8 cellular contexts compared by ENCODE assay signal in the genomic region with DNA sequence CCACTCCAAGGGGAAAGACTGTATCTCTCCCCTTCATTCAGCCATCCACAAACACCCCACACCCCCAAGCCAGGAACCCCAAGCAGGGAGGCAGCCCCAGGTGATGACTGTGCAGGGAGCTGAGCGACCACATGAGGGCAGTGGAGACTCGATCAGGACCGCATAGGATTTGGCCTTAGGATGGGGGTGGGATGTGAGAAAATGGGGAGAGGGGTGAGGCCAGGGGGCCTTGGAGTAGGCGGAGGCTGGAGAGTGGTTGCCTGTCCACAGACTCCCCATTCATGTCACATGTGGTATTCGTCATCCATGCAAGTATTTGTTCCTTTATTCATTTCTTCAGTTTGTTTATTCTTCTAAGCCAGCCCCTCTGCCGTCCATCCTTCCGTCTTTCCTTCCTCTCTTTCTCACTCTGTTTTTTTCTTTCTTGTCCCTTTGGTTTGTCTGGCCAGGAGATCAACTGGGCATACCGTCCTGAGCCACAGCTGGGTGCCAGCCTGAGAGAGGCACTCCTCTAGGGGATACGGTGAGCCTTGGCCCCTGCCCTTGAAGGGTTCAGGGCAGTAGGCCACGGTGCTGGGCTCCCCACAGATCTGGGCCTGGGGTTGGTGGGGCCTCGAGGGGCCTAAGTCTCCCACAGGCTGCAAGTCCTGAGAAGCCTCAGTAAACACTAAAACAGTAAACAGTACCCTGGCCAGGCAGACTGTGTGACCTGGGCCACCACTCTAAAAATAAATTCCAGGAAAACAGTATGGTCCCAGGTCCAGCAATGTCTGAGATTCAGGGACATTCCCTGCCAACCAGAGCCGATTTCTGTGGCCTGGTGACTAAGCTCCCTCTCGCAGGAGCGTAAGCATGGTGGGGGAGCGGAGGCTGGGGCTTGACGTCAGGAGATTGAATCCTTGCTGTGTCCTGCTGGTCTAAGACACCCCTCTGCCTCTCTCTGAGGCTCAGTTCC. TPM values are rescaled to one million over a fixed set of nuclear protein-coding genes. Genes with fewer than 3 reads are reported as not detected.
A peak's percentile ranks its signal among the peaks of the same experiment; 100 is the strongest.
DNase-seq lines count a peak whose midpoint lies in the region; ATAC-seq, FAIRE-seq and TF ChIP-seq lines count a peak whose summit lies in the region.

No MANE protein-coding gene starts in this region.

- H3K27ac ChIP-seq in CD4-positive, alpha-beta T cell (ENCODE audit: low read depth, low read length): no peak overlapping the region
- peak overlapping the region; percentile 98 for H3K27ac ChIP-seq in PC-3 (ENCODE audit: low read length)
- H3K27ac ChIP-seq in left ventricle myocardium inferior (replicated peaks): peak overlapping the region; percentile 89

- peak; percentile 11 for FAIRE-seq in H54 (lab: Jason Lieb, UNC)

- H3K9ac ChIP-seq in PC-3 (ENCODE audit: low read length) (peak overlapping the region; percentile 81), adipocyte (ENCODE audit: low read length) (no peak overlapping the region)

- H3K36me3 ChIP-seq in PC-3 (ENCODE audit: low read depth, low read length) (no peaks in the 10 kb centered on the region), adipocyte (ENCODE audit: control insufficient read depth, insufficient read depth, low read length, severe bottlenecking) (no peaks in the 10 kb centered on the region), left ventricle myocardium inferior (no peaks in the 10 kb centered on the region)

- no peaks in the 10 kb centered on the region for H4K20me1 ChIP-seq in PC-3 (ENCODE audit: low read length)

- H3K9me3 ChIP-seq in CD4-positive, alpha-beta T cell (ENCODE audit: control insufficient read depth, low read length): no peaks in the 10 kb centered on the region
- no peaks in the 10 kb centered on the region for H3K9me3 ChIP-seq in PC-3 (ENCODE audit: low read length)
- H3K9me3 ChIP-seq in adipocyte (ENCODE audit: control insufficient read depth, low read length): no peaks in the 10 kb centered on the region
- no peaks in the 10 kb centered on the region for H3K9me3 ChIP-seq in left ventricle myocardium inferior (replicated peaks)

- no peaks in the 10 kb centered on the region for H3K9me2 ChIP-seq in PC-3 (replicated peaks; ENCODE audit: low read length)

- H3K36me3 Mint-ChIP-seq in CD4-positive, alpha-beta T cell (ENCODE audit: low read depth): no peaks in the 10 kb centered on the region

- H3K9me3 Mint-ChIP-seq in CD4-positive, alpha-beta T cell: no peaks in the 10 kb centered on the region

- H3K4me3 Mint-ChIP-seq in CD4-positive, alpha-beta T cell: no peak overlapping the region

- H3K79me2 ChIP-seq in PC-3 (ENCODE audit: low read length): peaks cover 27% of the 10 kb centered on the region

- peaks cover 16% of the 10 kb centered on the region for H3K4me1 Mint-ChIP-seq in CD4-positive, alpha-beta T cell (ENCODE audit: low read depth)

- H3K4me3 ChIP-seq in PC-3 (ENCODE audit: low read length): no peak overlapping the region
- H3K4me3 ChIP-seq in adipocyte (ENCODE audit: low read length): no peak overlapping the region
- H3K4me3 ChIP-seq in left ventricle myocardium inferior: no peak overlapping the region
- no peak overlapping the region for H3K4me3 ChIP-seq in retinal pigment epithelial cell (ENCODE audit: low read length)

- peak overlapping the region; percentile 41 for H3K4me2 ChIP-seq in PC-3 (ENCODE audit: low read length)

- peaks cover 8% of the 10 kb centered on the region for H3K27me3 Mint-ChIP-seq in CD4-positive, alpha-beta T cell

- TF ChIP-seq POLR2A in H54 (IDR thresholded peaks at IDR 0.05; ENCODE audit: low read depth, low read length): no peak

- H3K4me1 ChIP-seq in PC-3 (ENCODE audit: insufficient read depth, low read length) (peaks cover 37% of the 10 kb centered on the region), adipocyte (ENCODE audit: control insufficient read depth, insufficient read depth, low read length) (peaks cover 11% of the 10 kb centered on the region), left ventricle myocardium inferior (peaks cover 54% of the 10 kb centered on the region)

- peak; percentile 76 for ATAC-seq in CD4-positive, alpha-beta T cell (ENCODE audit: poor library complexity)
- ATAC-seq in PC-3: peak; percentile 18
- ATAC-seq in GM18520 (IDR thresholded peaks at IDR 0.05; ENCODE audit: unreplicated experiment): no peak
- ATAC-seq in HG03045 (IDR thresholded peaks at IDR 0.05; ENCODE audit: unreplicated experiment): no peak

- no peak overlapping the region for H3K27ac Mint-ChIP-seq in CD4-positive, alpha-beta T cell

- intact Hi-C loops in CD4-positive, alpha-beta T cell (cut with DNase I, micrococcal nuclease): loop anchor here in 1 of 2 experiments (1.0 kb wide), 1 partner anchor 17 kb away; no protein-coding TSS in a partner anchor
- intact Hi-C loops in PC-3 (cut with micrococcal nuclease) (loop anchor here (10.0 kb wide), 2 partner anchors 169 to 191 kb away; no protein-coding TSS in a partner anchor), left ventricle myocardium inferior (cut with micrococcal nuclease) (no loop called here)

- CTCF ChIA-PET in CD4-positive, alpha-beta T cell (lab: Charles Lee): interaction anchor here (1.0 kb wide), 1 partner anchor 20 kb away, joined by 3 read pairs; no protein-coding TSS in a partner anchor
- CTCF ChIA-PET in PC-3 (lab: Charles Lee): interaction anchor here (0.5 to 1.2 kb wide), 6 partner anchors 9 to 263 kb away, joined by 3 to 11 read pairs (median 4); no protein-coding TSS in a partner anchor

- no TSS peak for BruUV-seq in PC-3 (replicated peaks; lab: Mats Ljungman, UMichigan)

- no peak overlapping the region for H2AFZ ChIP-seq in PC-3 (ENCODE audit: low read length)

- peaks cover 3% of the 10 kb centered on the region for H3K27me3 ChIP-seq in CD4-positive, alpha-beta T cell (ENCODE audit: control insufficient read depth, insufficient read depth, low read length)
- no peaks in the 10 kb centered on the region for H3K27me3 ChIP-seq in PC-3 (ENCODE audit: low read length)
- H3K27me3 ChIP-seq in adipocyte (replicated peaks; ENCODE audit: control insufficient read depth, insufficient read depth, low read length): peaks cover 6% of the 10 kb centered on the region
- peaks cover 15% of the 10 kb centered on the region for H3K27me3 ChIP-seq in left ventricle myocardium inferior (ENCODE audit: low read depth)

- DNase-seq in CD4-positive, alpha-beta T cell: peak in 9 of 10 experiments; percentile 9 to 47 (median 21)
- peak; percentile 97 for DNase-seq in H54 (ENCODE audit: insufficient read length, low spot score)
- DNase-seq in PC-3: peak; percentile 72
- DNase-seq in adipocyte (ENCODE audit: low read depth): peak; percentile 76
- no peak for DNase-seq in left ventricle myocardium inferior
- peak; percentile 56 for DNase-seq in retinal pigment epithelial cell (ENCODE audit: low read depth)

- peak; percentile 48 for TF ChIP-seq CTCF in CD4-positive, alpha-beta T cell (IDR thresholded peaks at IDR 0.05)
- peak; percentile 94 for TF ChIP-seq CTCF in PC-3 (conservative IDR thresholded peaks at IDR 0.05; ENCODE audit: low read depth, low read length)
- peak; percentile 74 for TF ChIP-seq CTCF in left ventricle myocardium inferior (IDR thresholded peaks at IDR 0.05; ENCODE audit: borderline replicate concordance)
- peak; percentile 90 for TF ChIP-seq CTCF in retinal pigment epithelial cell (conservative IDR thresholded peaks at IDR 0.05; ENCODE audit: low read depth, low read length)

- H3F3A ChIP-seq in PC-3 (ENCODE audit: low read length, unreplicated experiment): peaks cover 3% of the 10 kb centered on the region

- POLR2A ChIA-PET in CD4-positive, alpha-beta T cell (lab: Charles Lee): interaction anchor here (1.6 kb wide), 1 partner anchor 65 kb away, joined by 7 read pairs; the partner anchor contains the start of gene KDM2A
- POLR2A ChIA-PET in PC-3 (lab: Charles Lee; ENCODE audit: unreplicated experiment): interaction anchor here (0.5 to 1.0 kb wide), 4 partner anchors 28 to 320 kb away, joined by 4 to 6 read pairs (median 5); no protein-coding TSS in a partner anchor

RNA-seq across cellular contexts. Expression of gene RHOD, which starts 2.5 kb away (rescaled TPM):
- not detected for total RNA-seq in CD4-positive, alpha-beta T cell
- total RNA-seq in PC-3 (2014; rRNA removed): 99.9 and 121 TPM in 2 replicates
- total RNA-seq in left ventricle myocardium inferior: 49.5 TPM

RNA-seq across cellular contexts. Expression of gene SYT12, which starts 31.2 kb away (rescaled TPM):
- total RNA-seq in CD4-positive, alpha-beta T cell: not detected
- total RNA-seq in PC-3 (2014; rRNA removed) (4.8 and 5.1 TPM in 2 replicates), left ventricle myocardium inferior (0.05 TPM)

Comparison
In these comparisons a context has a peak if more than half of its experiments do, and no peak if none do; other contexts are left out.
1. ATAC-seq: peak in CD4-positive, alpha-beta T cell (single experiment) and PC-3 (single experiment); none in GM18520 (single experiment) and HG03045 (single experiment).
2. RNA of gene RHOD, which starts 2.5 kb away (total RNA-seq): 99.9 to 121 TPM in PC-3 and 49.5 TPM in left ventricle myocardium inferior (single experiment); not detected in CD4-positive, alpha-beta T cell; every median in the first group is over 10 times any median in the second.
3. Peak in every context shown above with its lines, with median percentiles within 50 percentile points of each other: CTCF ChIP-seq.